19 cellular contexts compared by ENCODE assay signal in the genomic region with DNA sequence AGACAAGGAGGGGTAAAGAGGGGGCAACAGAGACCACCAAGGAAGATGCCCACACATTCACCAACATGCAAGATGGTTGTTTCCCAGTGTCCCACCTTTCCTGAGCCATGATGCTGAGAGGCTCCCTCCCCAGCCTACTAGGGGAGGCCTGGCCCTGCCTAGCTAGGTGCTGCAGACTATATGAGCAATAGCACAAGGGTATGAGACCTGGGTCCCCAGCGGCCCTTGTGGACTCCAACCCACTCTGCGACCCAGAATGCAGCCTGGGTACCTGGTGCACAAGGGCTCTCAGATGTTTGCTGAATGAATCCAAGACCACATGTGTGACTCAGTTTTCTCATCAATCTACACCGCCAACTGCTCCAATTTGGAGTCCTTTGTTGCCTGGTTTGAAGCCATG. TPM values are rescaled to one million over a fixed set of nuclear protein-coding genes. Genes with fewer than 3 reads are reported as not detected.
DNase-seq lines count a peak whose midpoint lies in the region; ATAC-seq, FAIRE-seq and TF ChIP-seq lines count a peak whose summit lies in the region.
"Had no signal": no experiment of that assay in that cellular context is flagged by ENCODE, and none has a peak within 500 bp of the region (broad histone marks: within the 10 kb centered on the region; RNA-seq: fewer than 3 reads in every experiment).

No MANE protein-coding gene starts in this region.

- intact Hi-C loops in uterus (cut with DNase I; ENCODE audit: low total_unique reads), result no loop called here

- no peaks in the 10 kb centered on the region for H3K79me2 ChIP-seq in GM23248 (ENCODE audit: insufficient read depth)

- no peaks in the 10 kb centered on the region for H3K9me2 ChIP-seq in GM23248 (ENCODE audit: insufficient read depth)

- H3K27me3 ChIP-seq in GM23248 (replicated peaks; ENCODE audit: insufficient read depth) (no peaks in the 10 kb centered on the region), uterus (no peaks in the 10 kb centered on the region)

- peak; percentile 85 for FAIRE-seq in HTR-8/SVneo (lab: Jason Lieb, UNC)
- FAIRE-seq: G401.6, GM12892, GM19239, H1 had no signal

- H3K4me3 ChIP-seq in GM23248, result no peak overlapping the region
- no peak overlapping the region for H3K4me3 ChIP-seq in uterus

- TF ChIP-seq POLR2A in uterus (IDR thresholded peaks at IDR 0.05), result no peak

- in situ Hi-C loops in GM23248 (cut with MboI), result no loop called here

- H3K4me1 ChIP-seq in GM23248 (ENCODE audit: insufficient read depth), result no peaks in the 10 kb centered on the region
- H3K4me1 ChIP-seq in uterus, result no peaks in the 10 kb centered on the region

- no peaks in the 10 kb centered on the region for H4K20me1 ChIP-seq in GM23248 (ENCODE audit: insufficient read depth)

- H3F3A ChIP-seq in GM23248 (ENCODE audit: insufficient read depth), result no peaks in the 10 kb centered on the region; the same call in 1 of the 2 replicates

- TF ChIP-seq CTCF in uterus (IDR thresholded peaks at IDR 0.05), result no peak

- no peak for ATAC-seq in HG02885 (IDR thresholded peaks at IDR 0.05; ENCODE audit: poor library complexity, unreplicated experiment)
- ATAC-seq in GM18873 (IDR thresholded peaks at IDR 0.05; ENCODE audit: low FRiP score, unreplicated experiment), result no peak

- H2AFZ ChIP-seq in GM23248, result no peak overlapping the region

- DNase-seq in GM23248 (peak; percentile 15), HTR-8/SVneo (ENCODE audit: insufficient read length, low spot score) (no peak), islet precursor cell (peak; percentile 44), uterus (no peak), NK-92 (lab: John Stamatoyannopoulos, UW; ENCODE audit: unreplicated experiment) (no peak)
- DNase-seq: C1 segment of cervical spinal cord; Calu3; CD4-positive, alpha-beta memory T cell; COR-L47; DMS153; DND-41; H7; HCEC 1CT had no signal

- 94 to 97% methylated on average over 3 of the region's 3 CpGs for WGBS in GM23248 (ENCODE audit: low coverage in 1 of 2, low lambda C conversion rate in 2 of 2, missing lambda C conversion rate in 2 of 2), 2 experiments

- H3K4me2 ChIP-seq in GM23248 (ENCODE audit: unreplicated experiment), result no peak overlapping the region

- no peak overlapping the region for H3K27ac ChIP-seq in GM23248
- H3K27ac ChIP-seq in uterus, result peak overlapping the region; percentile 64 to 71

- no peaks in the 10 kb centered on the region for H3K36me3 ChIP-seq in GM23248 (ENCODE audit: low read depth)
- no peaks in the 10 kb centered on the region for H3K36me3 ChIP-seq in uterus

- H3K9me3 ChIP-seq in GM23248 (ENCODE audit: low read depth), result no peaks in the 10 kb centered on the region
- H3K9me3 ChIP-seq in uterus, result no peaks in the 10 kb centered on the region

- no peak overlapping the region for H3K9ac ChIP-seq in GM23248

RNA-seq across cellular contexts. Expression of gene TGFB3, which starts 13.9 kb away (rescaled TPM):
- 3.2 and 3.9 TPM in 2 replicates for total RNA-seq in GM23248 (2014; rRNA removed; shearing (Covaris generic))
- polyA plus RNA-seq in GM23248 (2016; fragmentation: Nextera tagmentation; extraction: Ambion mirVana), result 3.7 and 4.0 TPM in 2 replicates
- 10 to 100 TPM; 16.1 to 85.3 (median 55.0) TPM for total RNA-seq in uterus

RNA-seq across cellular contexts. Expression of gene IFT43, which starts 17.7 kb away (rescaled TPM):
- 40.5 and 41.4 TPM in 2 replicates for total RNA-seq in GM23248 (2014; rRNA removed; shearing (Covaris generic))
- 67.9 and 74.1 TPM in 2 replicates for polyA plus RNA-seq in GM23248 (2016; fragmentation: Nextera tagmentation; extraction: Ambion mirVana)
- 10 to 100 TPM; 34.2 to 75.3 (median 49.1) TPM for total RNA-seq in uterus

Comparison
In these comparisons a context has a peak if more than half of its experiments do, and no peak if none do; other contexts are left out.
1. DNase-seq: peak in GM23248 (single experiment) and islet precursor cell (single experiment); none in HTR-8/SVneo (single experiment), uterus (0 of 2) and NK-92 (single experiment).